18 cellular contexts compared by ENCODE assay signal in genomic region chr1:201891451-201892045, GRCh38. TPM values are rescaled to one million over a fixed set of nuclear protein-coding genes. Genes with fewer than 3 reads are reported as not detected.
"Had no signal": no experiment of that assay in that cellular context is flagged by ENCODE, and none has a peak within 500 bp of the region (broad histone marks: within the 10 kb centered on the region; RNA-seq: fewer than 3 reads in every experiment).

No MANE protein-coding gene starts in this region.

- H3K27me3 ChIP-seq: testis had no signal

- H3K4me3 ChIP-seq: heart right ventricle, SK-N-MC, testis had no signal

- H3K9me3 ChIP-seq: heart right ventricle, testis had no signal

- DNase-seq: activated CD4-positive, alpha-beta memory T cell treated with anti-CD3 and anti-CD28 coated beads for 36 hours; activated CD4-positive, alpha-beta T cell treated with anti-CD3 and anti-CD28 coated beads for 1 hour; activated naive CD8-positive, alpha-beta T cell treated with anti-CD3 and anti-CD28 coated beads for 36 hours; activated T-cell treated with anti-CD3 and anti-CD28 coated beads for 4 hours; amniotic stem cell; caudate nucleus; erythroblast; heart right ventricle; kidney glomerular epithelial cell; left ventricle myocardium superior; naive B cell; retina; stimulated activated CD4-positive, alpha-beta T cell treated with anti-CD3 and anti-CD28 coated beads, Interleukin-2, amount 100 ng/mL, for 24 hours; stimulated activated naive CD8-positive, alpha-beta T cell treated with anti-CD3 and anti-CD28 coated beads, Interleukin-15, amount 100 ng/mL, for 72 hours; testis; WERI-Rb-1 had no signal

- ATAC-seq: heart right ventricle; left ventricle myocardium superior; stimulated activated naive CD8-positive, alpha-beta T cell treated with anti-CD3 and anti-CD28 coated beads, Interleukin-15, amount 100 ng/mL, for 72 hours had no signal

- H3K27ac ChIP-seq: SK-N-MC, testis had no signal

RNA-seq across cellular contexts. Expression of gene SHISA4, which starts 2.9 kb away (rescaled TPM):
- total RNA-seq: activated naive CD8-positive, alpha-beta T cell treated with anti-CD3 and anti-CD28 coated beads for 36 hours had no signal

RNA-seq across cellular contexts. Expression of gene LMOD1, which starts 54.8 kb away (rescaled TPM):
- total RNA-seq: activated CD4-positive, alpha-beta memory T cell treated with anti-CD3 and anti-CD28 coated beads for 36 hours; activated naive CD8-positive, alpha-beta T cell treated with anti-CD3 and anti-CD28 coated beads for 36 hours; T-helper 2 cell treated with Interferon-gamma antibody and Interleukin-4, amounts not matched to agents 100 ng/mL and 5 ng/mL, for 36 hours had no signal
